9 cellular contexts compared by ENCODE assay signal in the genomic region with DNA sequence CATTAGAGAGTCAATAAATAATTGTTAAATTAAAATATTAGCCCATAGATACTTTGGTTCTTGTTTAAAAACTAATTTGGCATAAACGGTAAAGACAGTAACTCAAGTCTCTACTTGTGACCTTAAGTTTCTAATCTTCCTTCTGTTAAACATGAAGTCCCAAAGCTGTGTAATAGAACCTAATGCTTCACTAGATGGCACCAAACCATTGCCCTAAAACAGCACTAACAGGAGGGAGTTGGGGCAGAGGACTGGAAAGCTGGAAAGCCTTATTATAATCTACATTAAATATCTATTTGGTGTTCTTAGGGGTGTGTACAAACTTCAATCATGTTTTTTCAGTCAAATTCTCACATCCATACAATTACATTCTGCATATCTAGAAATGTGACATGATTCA.
DNase-seq lines count a peak whose midpoint lies in the region; ATAC-seq and TF ChIP-seq lines count a peak whose summit lies in the region.
"Had no signal": no experiment of that assay in that cellular context is flagged by ENCODE, and none has a peak within 500 bp of the region (broad histone marks: within the 10 kb centered on the region; RNA-seq: fewer than 3 reads in every experiment).

No MANE protein-coding gene starts in this region.

- TF ChIP-seq POLR2A in NB4 (IDR thresholded peaks at IDR 0.05; ENCODE audit: extremely low read depth, insufficient read length) (no peak), lower leg skin (IDR thresholded peaks at IDR 0.05) (no peak)

- H3K27ac ChIP-seq in VCaP: no peak overlapping the region
- H3K27ac ChIP-seq: SJSA1 had no signal

- peak; percentile 43 for DNase-seq in NB4 (ENCODE audit: low read depth)
- peak; percentile 38 for DNase-seq in kidney tubule cell (ENCODE audit: low spot score)
- no peak for DNase-seq in lower leg skin (ENCODE audit: low spot score in 2 of 2)
- no peak for DNase-seq in stimulated activated CD4-positive, alpha-beta T cell treated with anti-CD3 and anti-CD28 coated beads, Interleukin-2, amount 100 ng/mL, for 24 hours

- no peak overlapping the region for H3K4me3 ChIP-seq in NB4 (ENCODE audit: low read depth, low read length)
- no peak overlapping the region for H3K4me3 ChIP-seq in lower leg skin (ENCODE audit: low read depth, poor library complexity, severe bottlenecking)
- H3K4me3 ChIP-seq: SJSA1 had no signal

- TF ChIP-seq CTCF in NB4 (IDR thresholded peaks at IDR 0.05; ENCODE audit: low read depth, low read length) (peak; percentile 26), VCaP (conservative IDR thresholded peaks at IDR 0.05) (peak; percentile 85), lower leg skin (IDR thresholded peaks at IDR 0.05) (no peak)

- WGBS in lower leg skin, 2 donors: 35 to 47% methylated on average over 1 of the region's 1 CpG

- ATAC-seq in GM18519 (IDR thresholded peaks at IDR 0.05; ENCODE audit: low FRiP score, unreplicated experiment): peak; percentile 55
- no peak for ATAC-seq in GM18520 (IDR thresholded peaks at IDR 0.05; ENCODE audit: unreplicated experiment)
- no peak for ATAC-seq in HG02571 (IDR thresholded peaks at IDR 0.05; ENCODE audit: unreplicated experiment)

- intact Hi-C loops in lower leg skin (cut with DNase I; ENCODE audit: low total_unique reads): no loop called here

Comparison
In these comparisons a context has a peak if more than half of its experiments do, and no peak if none do; other contexts are left out.
1. DNase-seq: peak in NB4 (single experiment) and kidney tubule cell (single experiment); none in lower leg skin (0 of 2) and stimulated activated CD4-positive, alpha-beta T cell treated with anti-CD3 and anti-CD28 coated beads, Interleukin-2, amount 100 ng/mL, for 24 hours (0 of 2).
2. CTCF ChIP-seq: peak in NB4 (single experiment) and VCaP (single experiment); none in lower leg skin (0 of 3).